1 cellular context compared by ENCODE assay signal in the genomic region with DNA sequence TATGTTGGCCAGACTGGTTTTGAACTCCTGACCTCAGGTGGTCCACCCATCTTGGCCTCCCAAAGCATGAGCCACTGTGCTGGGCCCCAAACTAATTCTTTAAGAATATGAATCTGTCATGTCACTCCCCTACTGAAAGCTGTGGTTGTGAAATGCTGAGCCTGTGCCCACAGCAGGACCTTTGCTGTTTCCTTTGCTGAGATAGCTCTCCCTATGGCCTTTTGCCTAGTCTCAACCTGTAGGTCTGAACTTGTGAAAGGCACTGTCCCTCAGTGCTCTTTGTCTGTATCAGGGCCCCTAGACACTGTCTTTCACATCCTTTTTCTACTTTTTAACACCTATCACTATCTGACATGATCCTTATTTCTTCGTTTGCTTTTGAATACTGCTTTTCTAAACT.
A peak's percentile ranks its signal among the peaks of the same experiment; 100 is the strongest.
TF ChIP-seq lines count a peak whose summit lies in the region.

No MANE protein-coding gene starts in this region.

TF ChIP-seq in GM12878, 131 proteins besides CTCF, POLR2A, EP300 and RAD21 (continued from another document):
- TF ChIP-seq, protein P1, sequence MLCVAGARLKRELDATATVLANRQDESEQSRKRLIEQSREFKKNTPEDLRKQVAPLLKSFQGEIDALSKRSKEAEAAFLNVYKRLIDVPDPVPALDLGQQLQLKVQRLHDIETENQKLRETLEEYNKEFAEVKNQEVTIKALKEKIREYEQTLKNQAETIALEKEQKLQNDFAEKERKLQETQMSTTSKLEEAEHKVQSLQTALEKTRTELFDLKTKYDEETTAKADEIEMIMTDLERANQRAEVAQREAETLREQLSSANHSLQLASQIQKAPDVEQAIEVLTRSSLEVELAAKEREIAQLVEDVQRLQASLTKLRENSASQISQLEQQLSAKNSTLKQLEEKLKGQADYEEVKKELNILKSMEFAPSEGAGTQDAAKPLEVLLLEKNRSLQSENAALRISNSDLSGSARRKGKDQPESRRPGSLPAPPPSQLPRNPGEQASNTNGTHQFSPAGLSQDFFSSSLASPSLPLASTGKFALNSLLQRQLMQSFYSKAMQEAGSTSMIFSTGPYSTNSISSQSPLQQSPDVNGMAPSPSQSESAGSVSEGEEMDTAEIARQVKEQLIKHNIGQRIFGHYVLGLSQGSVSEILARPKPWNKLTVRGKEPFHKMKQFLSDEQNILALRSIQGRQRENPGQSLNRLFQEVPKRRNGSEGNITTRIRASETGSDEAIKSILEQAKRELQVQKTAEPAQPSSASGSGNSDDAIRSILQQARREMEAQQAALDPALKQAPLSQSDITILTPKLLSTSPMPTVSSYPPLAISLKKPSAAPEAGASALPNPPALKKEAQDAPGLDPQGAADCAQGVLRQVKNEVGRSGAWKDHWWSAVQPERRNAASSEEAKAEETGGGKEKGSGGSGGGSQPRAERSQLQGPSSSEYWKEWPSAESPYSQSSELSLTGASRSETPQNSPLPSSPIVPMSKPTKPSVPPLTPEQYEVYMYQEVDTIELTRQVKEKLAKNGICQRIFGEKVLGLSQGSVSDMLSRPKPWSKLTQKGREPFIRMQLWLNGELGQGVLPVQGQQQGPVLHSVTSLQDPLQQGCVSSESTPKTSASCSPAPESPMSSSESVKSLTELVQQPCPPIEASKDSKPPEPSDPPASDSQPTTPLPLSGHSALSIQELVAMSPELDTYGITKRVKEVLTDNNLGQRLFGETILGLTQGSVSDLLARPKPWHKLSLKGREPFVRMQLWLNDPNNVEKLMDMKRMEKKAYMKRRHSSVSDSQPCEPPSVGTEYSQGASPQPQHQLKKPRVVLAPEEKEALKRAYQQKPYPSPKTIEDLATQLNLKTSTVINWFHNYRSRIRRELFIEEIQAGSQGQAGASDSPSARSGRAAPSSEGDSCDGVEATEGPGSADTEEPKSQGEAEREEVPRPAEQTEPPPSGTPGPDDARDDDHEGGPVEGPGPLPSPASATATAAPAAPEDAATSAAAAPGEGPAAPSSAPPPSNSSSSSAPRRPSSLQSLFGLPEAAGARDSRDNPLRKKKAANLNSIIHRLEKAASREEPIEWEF (IDR thresholded peaks at IDR 0.05; ENCODE audit: insufficient replicate concordance, low read depth, low read length) = no peak
- TF ChIP-seq CREM (IDR thresholded peaks at IDR 0.05; ENCODE audit: low read depth) = no peak
- no peak for TF ChIP-seq BMI1 (IDR thresholded peaks at IDR 0.05; ENCODE audit: borderline replicate concordance)
- TF ChIP-seq CBFB (IDR thresholded peaks at IDR 0.05; ENCODE audit: low read depth) = no peak
- 0 out of 2 replicates have a peak, but pooled peaks have one; percentile 53 for TF ChIP-seq DPF2 (IDR thresholded peaks at IDR 0.05)
- no peak for TF ChIP-seq YBX1 (IDR thresholded peaks at IDR 0.05)
- no peak for TF ChIP-seq SREBF1 (IDR thresholded peaks at IDR 0.05; ENCODE audit: low read length)
- TF ChIP-seq, protein P2, sequence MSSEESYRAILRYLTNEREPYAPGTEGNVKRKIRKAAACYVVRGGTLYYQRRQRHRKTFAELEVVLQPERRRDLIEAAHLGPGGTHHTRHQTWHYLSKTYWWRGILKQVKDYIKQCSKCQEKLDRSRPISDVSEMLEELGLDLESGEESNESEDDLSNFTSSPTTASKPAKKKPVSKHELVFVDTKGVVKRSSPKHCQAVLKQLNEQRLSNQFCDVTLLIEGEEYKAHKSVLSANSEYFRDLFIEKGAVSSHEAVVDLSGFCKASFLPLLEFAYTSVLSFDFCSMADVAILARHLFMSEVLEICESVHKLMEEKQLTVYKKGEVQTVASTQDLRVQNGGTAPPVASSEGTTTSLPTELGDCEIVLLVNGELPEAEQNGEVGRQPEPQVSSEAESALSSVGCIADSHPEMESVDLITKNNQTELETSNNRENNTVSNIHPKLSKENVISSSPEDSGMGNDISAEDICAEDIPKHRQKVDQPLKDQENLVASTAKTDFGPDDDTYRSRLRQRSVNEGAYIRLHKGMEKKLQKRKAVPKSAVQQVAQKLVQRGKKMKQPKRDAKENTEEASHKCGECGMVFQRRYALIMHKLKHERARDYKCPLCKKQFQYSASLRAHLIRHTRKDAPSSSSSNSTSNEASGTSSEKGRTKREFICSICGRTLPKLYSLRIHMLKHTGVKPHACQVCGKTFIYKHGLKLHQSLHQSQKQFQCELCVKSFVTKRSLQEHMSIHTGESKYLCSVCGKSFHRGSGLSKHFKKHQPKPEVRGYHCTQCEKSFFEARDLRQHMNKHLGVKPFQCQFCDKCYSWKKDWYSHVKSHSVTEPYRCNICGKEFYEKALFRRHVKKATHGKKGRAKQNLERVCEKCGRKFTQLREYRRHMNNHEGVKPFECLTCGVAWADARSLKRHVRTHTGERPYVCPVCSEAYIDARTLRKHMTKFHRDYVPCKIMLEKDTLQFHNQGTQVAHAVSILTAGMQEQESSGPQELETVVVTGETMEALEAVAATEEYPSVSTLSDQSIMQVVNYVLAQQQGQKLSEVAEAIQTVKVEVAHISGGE (CRISPR knock-in tag; IDR thresholded peaks at IDR 0.05) = no peak
- no peak for TF ChIP-seq CHD4 (IDR thresholded peaks at IDR 0.05)
- TF ChIP-seq, protein P3, sequence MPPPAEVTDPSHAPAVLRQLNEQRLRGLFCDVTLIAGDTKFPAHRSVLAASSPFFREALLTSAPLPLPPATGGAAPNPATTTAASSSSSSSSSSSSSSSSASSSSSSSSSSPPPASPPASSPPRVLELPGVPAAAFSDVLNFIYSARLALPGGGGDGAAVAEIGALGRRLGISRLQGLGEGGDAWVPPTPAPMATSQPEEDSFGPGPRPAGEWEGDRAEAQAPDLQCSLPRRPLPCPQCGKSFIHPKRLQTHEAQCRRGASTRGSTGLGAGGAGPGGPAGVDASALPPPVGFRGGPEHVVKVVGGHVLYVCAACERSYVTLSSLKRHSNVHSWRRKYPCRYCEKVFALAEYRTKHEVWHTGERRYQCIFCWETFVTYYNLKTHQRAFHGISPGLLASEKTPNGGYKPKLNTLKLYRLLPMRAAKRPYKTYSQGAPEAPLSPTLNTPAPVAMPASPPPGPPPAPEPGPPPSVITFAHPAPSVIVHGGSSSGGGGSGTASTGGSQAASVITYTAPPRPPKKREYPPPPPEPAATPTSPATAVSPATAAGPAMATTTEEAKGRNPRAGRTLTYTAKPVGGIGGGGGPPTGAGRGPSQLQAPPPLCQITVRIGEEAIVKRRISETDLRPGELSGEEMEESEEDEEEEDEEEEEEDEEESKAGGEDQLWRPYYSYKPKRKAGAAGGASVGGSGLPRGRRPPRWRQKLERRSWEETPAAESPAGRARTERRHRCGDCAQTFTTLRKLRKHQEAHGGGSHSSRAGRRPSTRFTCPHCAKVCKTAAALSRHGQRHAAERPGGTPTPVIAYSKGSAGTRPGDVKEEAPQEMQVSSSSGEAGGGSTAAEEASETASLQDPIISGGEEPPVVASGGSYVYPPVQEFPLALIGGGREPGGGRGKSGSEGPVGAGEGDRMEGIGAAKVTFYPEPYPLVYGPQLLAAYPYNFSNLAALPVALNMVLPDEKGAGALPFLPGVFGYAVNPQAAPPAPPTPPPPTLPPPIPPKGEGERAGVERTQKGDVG (CRISPR knock-in tag; IDR thresholded peaks at IDR 0.05) = no peak
- TF ChIP-seq SIN3A (IDR thresholded peaks at IDR 0.05; ENCODE audit: low read depth, low read length) = no peak
- TF ChIP-seq, protein P4, sequence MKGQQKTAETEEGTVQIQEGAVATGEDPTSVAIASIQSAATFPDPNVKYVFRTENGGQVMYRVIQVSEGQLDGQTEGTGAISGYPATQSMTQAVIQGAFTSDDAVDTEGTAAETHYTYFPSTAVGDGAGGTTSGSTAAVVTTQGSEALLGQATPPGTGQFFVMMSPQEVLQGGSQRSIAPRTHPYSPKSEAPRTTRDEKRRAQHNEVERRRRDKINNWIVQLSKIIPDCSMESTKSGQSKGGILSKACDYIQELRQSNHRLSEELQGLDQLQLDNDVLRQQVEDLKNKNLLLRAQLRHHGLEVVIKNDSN (IDR thresholded peaks at IDR 0.05; ENCODE audit: borderline replicate concordance, extremely low read length, insufficient read depth, low read depth, low read length) = no peak
- TF ChIP-seq PAX5 (IDR thresholded peaks at IDR 0.05; ENCODE audit: borderline replicate concordance, low read depth, low read length) = no peak
- no peak for TF ChIP-seq MTA3 (IDR thresholded peaks at IDR 0.05; ENCODE audit: borderline replicate concordance, low read length)
- TF ChIP-seq SREBF2 (IDR thresholded peaks at IDR 0.05; ENCODE audit: low read length) = no peak
- TF ChIP-seq MTA2 (IDR thresholded peaks at IDR 0.05; ENCODE audit: low read depth) = peak; percentile 49; the same call in 1 of the 2 replicates
- TF ChIP-seq, protein P5, sequence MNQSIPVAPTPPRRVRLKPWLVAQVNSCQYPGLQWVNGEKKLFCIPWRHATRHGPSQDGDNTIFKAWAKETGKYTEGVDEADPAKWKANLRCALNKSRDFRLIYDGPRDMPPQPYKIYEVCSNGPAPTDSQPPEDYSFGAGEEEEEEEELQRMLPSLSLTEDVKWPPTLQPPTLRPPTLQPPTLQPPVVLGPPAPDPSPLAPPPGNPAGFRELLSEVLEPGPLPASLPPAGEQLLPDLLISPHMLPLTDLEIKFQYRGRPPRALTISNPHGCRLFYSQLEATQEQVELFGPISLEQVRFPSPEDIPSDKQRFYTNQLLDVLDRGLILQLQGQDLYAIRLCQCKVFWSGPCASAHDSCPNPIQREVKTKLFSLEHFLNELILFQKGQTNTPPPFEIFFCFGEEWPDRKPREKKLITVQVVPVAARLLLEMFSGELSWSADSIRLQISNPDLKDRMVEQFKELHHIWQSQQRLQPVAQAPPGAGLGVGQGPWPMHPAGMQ (IDR thresholded peaks at IDR 0.05; ENCODE audit: borderline replicate concordance) = no peak
- no peak for TF ChIP-seq RBBP5 (conservative IDR thresholded peaks at IDR 0.05)
- no peak for TF ChIP-seq BHLHE40 (IDR thresholded peaks at IDR 0.05; ENCODE audit: borderline replicate concordance in 1 of 2, low read depth in 2 of 2, low read length in 1 of 2)
- TF ChIP-seq IKZF2 (IDR thresholded peaks at IDR 0.05) = peak; percentile 40 to 43; a peak in 2 of 4 replicates
- TF ChIP-seq, protein P6, sequence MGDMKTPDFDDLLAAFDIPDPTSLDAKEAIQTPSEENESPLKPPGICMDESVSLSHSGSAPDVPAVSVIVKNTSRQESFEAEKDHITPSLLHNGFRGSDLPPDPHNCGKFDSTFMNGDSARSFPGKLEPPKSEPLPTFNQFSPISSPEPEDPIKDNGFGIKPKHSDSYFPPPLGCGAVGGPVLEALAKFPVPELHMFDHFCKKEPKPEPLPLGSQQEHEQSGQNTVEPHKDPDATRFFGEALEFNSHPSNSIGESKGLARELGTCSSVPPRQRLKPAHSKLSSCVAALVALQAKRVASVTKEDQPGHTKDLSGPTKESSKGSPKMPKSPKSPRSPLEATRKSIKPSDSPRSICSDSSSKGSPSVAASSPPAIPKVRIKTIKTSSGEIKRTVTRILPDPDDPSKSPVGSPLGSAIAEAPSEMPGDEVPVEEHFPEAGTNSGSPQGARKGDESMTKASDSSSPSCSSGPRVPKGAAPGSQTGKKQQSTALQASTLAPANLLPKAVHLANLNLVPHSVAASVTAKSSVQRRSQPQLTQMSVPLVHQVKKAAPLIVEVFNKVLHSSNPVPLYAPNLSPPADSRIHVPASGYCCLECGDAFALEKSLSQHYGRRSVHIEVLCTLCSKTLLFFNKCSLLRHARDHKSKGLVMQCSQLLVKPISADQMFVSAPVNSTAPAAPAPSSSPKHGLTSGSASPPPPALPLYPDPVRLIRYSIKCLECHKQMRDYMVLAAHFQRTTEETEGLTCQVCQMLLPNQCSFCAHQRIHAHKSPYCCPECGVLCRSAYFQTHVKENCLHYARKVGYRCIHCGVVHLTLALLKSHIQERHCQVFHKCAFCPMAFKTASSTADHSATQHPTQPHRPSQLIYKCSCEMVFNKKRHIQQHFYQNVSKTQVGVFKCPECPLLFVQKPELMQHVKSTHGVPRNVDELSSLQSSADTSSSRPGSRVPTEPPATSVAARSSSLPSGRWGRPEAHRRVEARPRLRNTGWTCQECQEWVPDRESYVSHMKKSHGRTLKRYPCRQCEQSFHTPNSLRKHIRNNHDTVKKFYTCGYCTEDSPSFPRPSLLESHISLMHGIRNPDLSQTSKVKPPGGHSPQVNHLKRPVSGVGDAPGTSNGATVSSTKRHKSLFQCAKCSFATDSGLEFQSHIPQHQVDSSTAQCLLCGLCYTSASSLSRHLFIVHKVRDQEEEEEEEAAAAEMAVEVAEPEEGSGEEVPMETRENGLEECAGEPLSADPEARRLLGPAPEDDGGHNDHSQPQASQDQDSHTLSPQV (IDR thresholded peaks at IDR 0.05) = no peak
- TF ChIP-seq CBX5 (IDR thresholded peaks at IDR 0.05; ENCODE audit: low read depth) = no peak
- TF ChIP-seq GATAD2B (conservative IDR thresholded peaks at IDR 0.05; ENCODE audit: low read depth) = 0 out of 2 replicates have a peak, but pooled peaks have one; percentile 51
- TF ChIP-seq, protein P7, sequence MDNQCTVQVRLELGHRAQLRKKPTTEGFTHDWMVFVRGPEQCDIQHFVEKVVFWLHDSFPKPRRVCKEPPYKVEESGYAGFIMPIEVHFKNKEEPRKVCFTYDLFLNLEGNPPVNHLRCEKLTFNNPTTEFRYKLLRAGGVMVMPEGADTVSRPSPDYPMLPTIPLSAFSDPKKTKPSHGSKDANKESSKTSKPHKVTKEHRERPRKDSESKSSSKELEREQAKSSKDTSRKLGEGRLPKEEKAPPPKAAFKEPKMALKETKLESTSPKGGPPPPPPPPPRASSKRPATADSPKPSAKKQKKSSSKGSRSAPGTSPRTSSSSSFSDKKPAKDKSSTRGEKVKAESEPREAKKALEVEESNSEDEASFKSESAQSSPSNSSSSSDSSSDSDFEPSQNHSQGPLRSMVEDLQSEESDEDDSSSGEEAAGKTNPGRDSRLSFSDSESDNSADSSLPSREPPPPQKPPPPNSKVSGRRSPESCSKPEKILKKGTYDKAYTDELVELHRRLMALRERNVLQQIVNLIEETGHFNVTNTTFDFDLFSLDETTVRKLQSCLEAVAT (IDR thresholded peaks at IDR 0.05) = 0 out of 2 replicates have a peak, but pooled peaks have one; percentile 45
- TF ChIP-seq, protein P8, sequence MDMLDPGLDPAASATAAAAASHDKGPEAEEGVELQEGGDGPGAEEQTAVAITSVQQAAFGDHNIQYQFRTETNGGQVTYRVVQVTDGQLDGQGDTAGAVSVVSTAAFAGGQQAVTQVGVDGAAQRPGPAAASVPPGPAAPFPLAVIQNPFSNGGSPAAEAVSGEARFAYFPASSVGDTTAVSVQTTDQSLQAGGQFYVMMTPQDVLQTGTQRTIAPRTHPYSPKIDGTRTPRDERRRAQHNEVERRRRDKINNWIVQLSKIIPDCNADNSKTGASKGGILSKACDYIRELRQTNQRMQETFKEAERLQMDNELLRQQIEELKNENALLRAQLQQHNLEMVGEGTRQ (IDR thresholded peaks at IDR 0.05; ENCODE audit: borderline replicate concordance, low read depth, low read length) = no peak
- TF ChIP-seq, protein P9, sequence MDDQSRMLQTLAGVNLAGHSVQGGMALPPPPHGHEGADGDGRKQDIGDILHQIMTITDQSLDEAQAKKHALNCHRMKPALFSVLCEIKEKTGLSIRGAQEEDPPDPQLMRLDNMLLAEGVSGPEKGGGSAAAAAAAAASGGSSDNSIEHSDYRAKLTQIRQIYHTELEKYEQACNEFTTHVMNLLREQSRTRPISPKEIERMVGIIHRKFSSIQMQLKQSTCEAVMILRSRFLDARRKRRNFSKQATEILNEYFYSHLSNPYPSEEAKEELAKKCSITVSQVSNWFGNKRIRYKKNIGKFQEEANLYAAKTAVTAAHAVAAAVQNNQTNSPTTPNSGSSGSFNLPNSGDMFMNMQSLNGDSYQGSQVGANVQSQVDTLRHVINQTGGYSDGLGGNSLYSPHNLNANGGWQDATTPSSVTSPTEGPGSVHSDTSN (IDR thresholded peaks at IDR 0.05; ENCODE audit: insufficient replicate concordance, low read depth, low read length) = peak; percentile 27
